Comparison of ENCODE assay signal across 9 cellular contexts in genomic region chr7:105304040-105304895, GRCh38.
A peak's percentile ranks its signal among the peaks of the same experiment; 100 is the strongest.
DNase-seq lines count a peak whose midpoint lies in the region; ATAC-seq, FAIRE-seq and TF ChIP-seq lines count a peak whose summit lies in the region.
"Had no signal": no experiment of that assay in that cellular context is flagged by ENCODE, and none has a peak within 500 bp of the region (broad histone marks: within the 10 kb centered on the region; RNA-seq: fewer than 3 reads in every experiment).

No MANE protein-coding gene starts in this region.

- H3K9me3 ChIP-seq in H9 (ENCODE audit: control insufficient read depth, low read depth, low read length), result no peaks in the 10 kb centered on the region

- no peaks in the 10 kb centered on the region for H3K23me2 ChIP-seq in H9 (ENCODE audit: insufficient read length, low read depth, low read length, poor library complexity, severe bottlenecking)

- no peak overlapping the region for H2BK15ac ChIP-seq in H9 (ENCODE audit: low read depth, low read length)

- peaks cover 11 to 30% of the 10 kb centered on the region in 2 experiments for H3K4me1 Mint-ChIP-seq in H9

- no peak overlapping the region for H3K14ac ChIP-seq in H9 (ENCODE audit: insufficient read depth, low read length)

- no peak overlapping the region for H4K5ac ChIP-seq in H9 (ENCODE audit: insufficient read length, low read depth, low read length)

- H4K8ac ChIP-seq in H9 (replicated peaks; ENCODE audit: insufficient read length, low read depth, low read length), result no peak overlapping the region

- no peak overlapping the region for H3T11ph ChIP-seq in H9 (ENCODE audit: low read length)

- peak overlapping the region in 2 of 3 experiments; percentile 9 to 62; a peak in 2 of 7 replicates for H3K27ac Mint-ChIP-seq in H9
- H3K27ac Mint-ChIP-seq in activated naive CD4-positive, alpha-beta T cell treated with anti-CD3 and anti-CD28 coated beads, Interleukin-2, amount 50 U/mL, for 72 hours, result no peak overlapping the region

- H3K79me2 ChIP-seq in H9 (ENCODE audit: insufficient read depth, low read length), result no peaks in the 10 kb centered on the region; the same call in 1 of the 2 replicates

- no peak overlapping the region for H3K56ac ChIP-seq in H9 (ENCODE audit: insufficient read length, low read depth, low read length)

- H2AFZ ChIP-seq in H9 (ENCODE audit: low read length), result no peak overlapping the region

- no peak overlapping the region for H3K4me3 Mint-ChIP-seq in H9

- H3K79me1 ChIP-seq in H9 (ENCODE audit: insufficient read depth, low read depth, low read length, poor library complexity, severe bottlenecking), result peaks cover 9% of the 10 kb centered on the region

- no peaks in the 10 kb centered on the region for H3K36me3 Mint-ChIP-seq in H9 (ENCODE audit: insufficient read depth in 1 of 3, low read depth in 3 of 3)
- H3K36me3 Mint-ChIP-seq in activated naive CD4-positive, alpha-beta T cell treated with anti-CD3 and anti-CD28 coated beads, Interleukin-2, amount 50 U/mL, for 72 hours, result peaks cover 0 to 18% of the 10 kb centered on the region in 2 donors

- ATAC-seq in activated naive CD4-positive, alpha-beta T cell treated with anti-CD3 and anti-CD28 coated beads, Interleukin-2, amount 50 U/mL, for 72 hours, result no peak

- H3K27me3 ChIP-seq in H9 (ENCODE audit: insufficient read depth, low read length), result no peaks in the 10 kb centered on the region

- H2BK5ac ChIP-seq in H9 (ENCODE audit: insufficient read length, low read length), result no peak overlapping the region

- no CpG with 5 or more reads among the region's 5 CpGs for WGBS in H9 (ENCODE audit: extremely low coverage, insufficient read length, low lambda C conversion rate)

- H3K9ac ChIP-seq in H9 (ENCODE audit: extremely low read depth, insufficient read length, low read length), result no peak overlapping the region

- no peak overlapping the region for H3K27ac ChIP-seq in H9 (ENCODE audit: insufficient read length, low read depth, low read length)
- H3K27ac ChIP-seq: VCaP had no signal

- no peaks in the 10 kb centered on the region for H3K27me3 Mint-ChIP-seq in H9 (ENCODE audit: low read depth)

- H3K23ac ChIP-seq in H9 (ENCODE audit: insufficient read length, low read depth, low read length), result no peak overlapping the region

- TF ChIP-seq CTCF in H9 (conservative IDR thresholded peaks at IDR 0.05), result no peak
- no peak for TF ChIP-seq CTCF in NB4 (IDR thresholded peaks at IDR 0.05; ENCODE audit: low read depth, low read length)

- TF ChIP-seq POLR2A in NB4 (IDR thresholded peaks at IDR 0.05; ENCODE audit: extremely low read depth, insufficient read length), result no peak

- no peaks in the 10 kb centered on the region for H3K4me1 ChIP-seq in H9 (ENCODE audit: insufficient read depth, low read length)

- FAIRE-seq in GM18507 (lab: Jason Lieb, UNC), result peak; percentile 77

- H2BK20ac ChIP-seq in H9 (ENCODE audit: low read depth, low read length, poor library complexity, severe bottlenecking), result no peak overlapping the region

- no peak overlapping the region for H2BK12ac ChIP-seq in H9 (ENCODE audit: insufficient read length, low read depth, low read length)

- H2BK120ac ChIP-seq in H9 (ENCODE audit: low read depth, low read length, poor library complexity, severe bottlenecking), result no peak overlapping the region

- no peaks in the 10 kb centered on the region for H3K9me3 Mint-ChIP-seq in H9
- H3K9me3 Mint-ChIP-seq in activated naive CD4-positive, alpha-beta T cell treated with anti-CD3 and anti-CD28 coated beads, Interleukin-2, amount 50 U/mL, for 72 hours, result no peaks in the 10 kb centered on the region

- no peak overlapping the region for H3K18ac ChIP-seq in H9 (ENCODE audit: insufficient read length, low read depth, low read length)

- DNase-seq in GM18507 (ENCODE audit: extremely low spot score, insufficient read length, low read depth) (no peak), H9 (no peak), NB4 (ENCODE audit: low read depth) (peak; percentile 21), fibroblast of gingiva (ENCODE audit: low read depth) (peak; percentile 49), superior temporal gyrus (ENCODE audit: extremely low spot score) (peak; percentile 97), NCI-H2171 treated with DMSO at 0.1 percent for 48 hours (lab: John Stamatoyannopoulos, UW) (no peak), glomerular visceral epithelial cell (ENCODE audit: extremely low spot score) (no peak)
- no peak for DNase-seq in activated naive CD4-positive, alpha-beta T cell treated with anti-CD3 and anti-CD28 coated beads, Interleukin-2, amount 50 U/mL, for 72 hours (ENCODE audit: low spot score in 2 of 2)

- no peak overlapping the region for H2AK5ac ChIP-seq in H9 (ENCODE audit: insufficient read length, low read length)

- H3K4me3 ChIP-seq in NB4 (ENCODE audit: low read depth, low read length), result no peak overlapping the region

- H3K4me2 ChIP-seq in H9 (ENCODE audit: insufficient read depth, insufficient read length, low read length), result no peak overlapping the region

- H3K4ac ChIP-seq in H9 (ENCODE audit: low read depth, low read length), result no peak overlapping the region

- H4K91ac ChIP-seq in H9 (ENCODE audit: insufficient read length, low read depth, low read length), result no peak overlapping the region

- H4K20me1 ChIP-seq in H9 (ENCODE audit: control insufficient read depth, insufficient read depth, insufficient read length), result no peaks in the 10 kb centered on the region

Comparison
In these comparisons a context has a peak if more than half of its experiments do, and no peak if none do; other contexts are left out.
1. DNase-seq: peak in NB4 (single experiment), fibroblast of gingiva (single experiment) and superior temporal gyrus (single experiment); none in GM18507 (single experiment), H9 (single experiment), NCI-H2171 treated with DMSO at 0.1 percent for 48 hours (single experiment), glomerular visceral epithelial cell (single experiment) and activated naive CD4-positive, alpha-beta T cell treated with anti-CD3 and anti-CD28 coated beads, Interleukin-2, amount 50 U/mL, for 72 hours (0 of 2).
2. H3K27ac Mint-ChIP-seq: peak in H9 (2 of 3); none in activated naive CD4-positive, alpha-beta T cell treated with anti-CD3 and anti-CD28 coated beads, Interleukin-2, amount 50 U/mL, for 72 hours (0 of 2).